36 cellular contexts compared by ENCODE assay signal in the genomic region with DNA sequence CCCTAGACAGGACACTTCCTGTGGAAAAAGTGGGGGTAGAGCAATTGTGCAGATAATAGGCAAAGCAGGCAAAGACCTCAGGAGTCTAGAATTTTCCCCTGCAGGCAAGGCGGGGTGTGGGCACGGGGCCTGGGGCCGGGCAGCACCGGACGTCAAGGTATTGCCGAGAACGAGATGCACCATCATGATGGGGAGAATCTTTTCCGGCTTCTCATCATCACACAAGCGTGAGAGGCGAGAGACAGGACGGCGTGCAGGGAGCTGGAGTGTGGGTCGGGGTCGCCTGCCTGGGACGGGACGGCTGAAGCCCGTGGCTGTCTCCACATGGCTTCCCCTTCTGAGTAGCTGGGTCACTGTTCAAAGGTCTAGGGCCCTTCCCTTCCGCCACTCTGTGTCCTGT. TPM values are rescaled to one million over a fixed set of nuclear protein-coding genes. Genes with fewer than 3 reads are reported as not detected.
"Had no signal": no experiment of that assay in that cellular context is flagged by ENCODE, and none has a peak within 500 bp of the region (broad histone marks: within the 10 kb centered on the region; RNA-seq: fewer than 3 reads in every experiment).

No MANE protein-coding gene starts in this region.

- H3K4me2 ChIP-seq: KMS-11 had no signal

- H3K27ac ChIP-seq: KMS-11 had no signal

- H3K27me3 ChIP-seq: MG63 had no signal

- H3K4me3 ChIP-seq: MG63 had no signal

- DNase-seq: Karpas-422, Kasumi-1, MG63, MM.1S, MV-4-11, NCI-H1048, NCI-H1092, NCI-H1092 treated with DMSO at 0.1 percent for 48 hours, NCI-H1105, NCI-H1105 treated with DMSO at 0.1 percent for 48 hours, NCI-H1417, NCI-H1417 treated with DMSO at 0.1 percent for 48 hours, NCI-H1436, NCI-H1436 treated with DMSO at 0.1 percent for 48 hours, NCI-H146, NCI-H1694, NCI-H1694 treated with DMSO at 0.1 percent for 48 hours, NCI-H187, NCI-H187 treated with DMSO at 0.1 percent for 48 hours, NCI-H1930, NCI-H2029, NCI-H2029 treated with DMSO at 0.1 percent for 48 hours, NCI-H2081, NCI-H2081 treated with DMSO at 0.1 percent for 48 hours, NCI-H2107, NCI-H2171, NCI-H2171 treated with DMSO at 0.1 percent for 48 hours, NCI-H2227 treated with DMSO at 0.1 percent for 48 hours, NCI-H226, NCI-H345, NCI-H446, NCI-H446 treated with DMSO at 0.1 percent for 48 hours, NCI-H510A had no signal

- H3K36me3 ChIP-seq: MG63 had no signal

- H3K9ac ChIP-seq: KMS-11 had no signal

RNA-seq across cellular contexts. Expression of a gene that starts 44.5 kb away (rescaled TPM):
- total RNA-seq: LHCN-M2, MCF 10A had no signal
